In genomic region chr5:172733179-172733973, GRCh38 we compare ENCODE assay signal across 10 cellular contexts. TPM values are rescaled to one million over a fixed set of nuclear protein-coding genes. Genes with fewer than 3 reads are reported as not detected.
DNase-seq lines count a peak whose midpoint lies in the region; ATAC-seq and TF ChIP-seq lines count a peak whose summit lies in the region.
"Had no signal": no experiment of that assay in that cellular context is flagged by ENCODE, and none has a peak within 500 bp of the region (broad histone marks: within the 10 kb centered on the region; RNA-seq: fewer than 3 reads in every experiment).

No MANE protein-coding gene starts in this region.

- TF ChIP-seq CTCF in heart right ventricle (IDR thresholded peaks at IDR 0.05), result peak in 1 of 9 donors; percentile 21

- ATAC-seq in heart right ventricle (peak; percentile 86 to 96 (median 93)), GM21423 (IDR thresholded peaks at IDR 0.05; ENCODE audit: unreplicated experiment) (no peak)
- ATAC-seq: GM12878 had no signal

- H3K4me3 ChIP-seq in heart right ventricle, result peak overlapping the region in 4 of 10 donors; percentile 2 to 17 (median 6)
- H3K4me3 ChIP-seq: GM12878 had no signal

- no peaks in the 10 kb centered on the region for H3K36me3 ChIP-seq in heart right ventricle

- H3K27me3 ChIP-seq in heart right ventricle, result no peaks in the 10 kb centered on the region

- intact Hi-C loops in heart right ventricle (cut with DNase I), result loop anchor here in 2 of 10 donors (5.0 kb wide), 1 partner anchor 34 kb away; no protein-coding TSS in a partner anchor

- H3K4me1 ChIP-seq in heart right ventricle, result peaks cover 18 to 35% (median 27%) of the 10 kb centered on the region in 9 donors

- no peaks in the 10 kb centered on the region for H3K9me3 ChIP-seq in heart right ventricle

- WGBS in adipose tissue, 3 donors, result 29 to 58% (median 39%) methylated on average over 15 of the region's 15 CpGs
- 23% methylated on average over 15 of the region's 15 CpGs for WGBS in heart right ventricle, 2 donors

- H3K27ac ChIP-seq in adipose tissue (ENCODE audit: low read depth, low read length), result peak overlapping the region; percentile 93
- H3K27ac ChIP-seq in heart right ventricle, result peak overlapping the region; percentile 82 to 99 (median 94)

- DNase-seq in DMS 273 (lab: John Stamatoyannopoulos, UW; ENCODE audit: unreplicated experiment) (peak; percentile 54), heart right ventricle (peak; percentile 79 to 90), retina (peak; percentile 39), SK-N-DZ (ENCODE audit: low spot score) (no peak), NOMO-1 treated with DMSO at 0.1 percent for 48 hours (lab: John Stamatoyannopoulos, UW; ENCODE audit: unreplicated experiment) (no peak)
- no peak for DNase-seq in stimulated activated CD8-positive, alpha-beta memory T cell treated with anti-CD3 and anti-CD28 coated beads, Interleukin-4, amount 100 ng/mL, for 48 hours
- DNase-seq: Kasumi-1 had no signal

RNA-seq across cellular contexts. Expression of gene DUSP1, which starts 37.6 kb away (rescaled TPM):
- polyA plus RNA-seq in adipose tissue (1,000 to 10,000 TPM in 1 of 3 donors, 100 to 1,000 TPM in 2; 163 to 1,279 (median 758) TPM), heart right ventricle (10 to 100 TPM; 33.3 to 98.6 TPM)
- total RNA-seq in heart right ventricle, result 100 to 1,000 TPM in 7 of 10 donors, 10 to 100 TPM in 3; 55.7 to 215 (median 143) TPM
- polyA plus RNA-seq in SK-N-DZ (2014; cell fraction: cytosol; rRNA removed), result 22.7 and 24.2 TPM in 2 replicates
- 28.9 and 31.9 TPM in 2 replicates for polyA plus RNA-seq in SK-N-DZ (2014; cell fraction: nucleus; rRNA removed)

Comparison
In these comparisons a context has a peak if more than half of its experiments do, and no peak if none do; other contexts are left out.
1. DNase-seq: peak in DMS 273 (single experiment), heart right ventricle (2 of 2) and retina (single experiment); none in SK-N-DZ (single experiment), stimulated activated CD8-positive, alpha-beta memory T cell treated with anti-CD3 and anti-CD28 coated beads, Interleukin-4, amount 100 ng/mL, for 48 hours (single experiment) and NOMO-1 treated with DMSO at 0.1 percent for 48 hours (single experiment).